Comparison of ENCODE assay signal across 8 cellular contexts in the genomic region with DNA sequence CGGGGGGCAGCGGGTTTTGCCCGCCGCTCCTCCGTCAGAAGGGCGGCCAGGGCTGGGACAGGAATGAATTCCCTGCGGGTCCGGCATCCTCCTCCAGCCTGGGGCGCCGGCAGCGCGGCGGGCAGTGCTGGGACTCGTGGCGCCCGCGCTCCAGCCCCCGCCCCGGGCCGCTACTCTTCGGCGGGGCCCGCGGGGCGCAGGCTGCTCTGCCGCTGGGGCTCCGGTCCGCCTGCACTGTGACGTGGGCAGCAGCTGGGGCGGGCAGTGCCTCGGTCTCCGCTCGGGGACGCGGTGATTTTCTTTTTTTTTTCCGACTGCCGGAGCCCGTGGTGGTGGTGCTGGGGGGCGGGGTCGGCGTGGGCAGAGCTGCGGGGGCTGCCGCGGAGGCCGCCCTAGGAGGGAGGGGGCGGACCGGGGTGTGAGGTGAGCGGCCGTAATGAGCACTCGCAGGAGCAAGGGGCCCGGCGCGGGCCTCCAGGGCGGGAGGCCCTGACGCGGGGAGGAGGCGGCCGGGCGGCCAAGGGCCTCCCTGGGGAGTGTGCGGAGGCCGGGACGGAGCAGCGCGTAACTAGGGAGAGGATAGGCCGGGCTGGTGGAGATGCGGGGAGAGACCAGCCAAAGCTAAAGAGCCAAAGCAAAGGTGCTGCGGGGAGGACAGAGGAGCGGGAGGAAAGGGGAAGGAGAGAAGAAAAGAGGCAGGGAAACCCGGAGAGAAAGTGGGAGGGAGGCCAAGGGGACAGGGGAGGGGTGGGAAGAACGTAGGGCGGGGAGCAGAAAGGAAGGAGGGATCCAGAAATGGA.
A peak's percentile ranks its signal among the peaks of the same experiment; 100 is the strongest.
DNase-seq lines count a peak whose midpoint lies in the region; ATAC-seq, FAIRE-seq and TF ChIP-seq lines count a peak whose summit lies in the region.

No MANE protein-coding gene starts in this region.

- peak overlapping the region; percentile 86 for H2AFZ ChIP-seq in astrocyte (ENCODE audit: low read depth, low read length)

- H3K36me3 Mint-ChIP-seq in astrocyte (ENCODE audit: low read depth, unreplicated experiment), result no peaks in the 10 kb centered on the region

- ATAC-seq in left ventricle myocardium superior (peak; percentile 83), GM21825 (IDR thresholded peaks at IDR 0.05; ENCODE audit: unreplicated experiment) (no peak)

- DNase-seq in Daoy (ENCODE audit: low read depth) (peak; percentile 76), LNCaP clone FGC (ENCODE audit: low read depth) (no peak), T follicular helper cell (ENCODE audit: low read depth) (peak; percentile 22), astrocyte (ENCODE audit: low read depth) (peak; percentile 73), left ventricle myocardium superior (peak; percentile 86), posterior cingulate gyrus (peak in 9 of 10 donors; percentile 46 to 94 (median 54))
- DNase-seq in NK-92 treated with Interleukin-12 subunit alpha and Interleukin-12 subunit beta, amount 100 ng/mL, for 24 hours (lab: John Stamatoyannopoulos, UW), result no peak

- H3K36me3 ChIP-seq in astrocyte (ENCODE audit: insufficient read depth, low read length), result no peaks in the 10 kb centered on the region

- H3K4me1 Mint-ChIP-seq in astrocyte (ENCODE audit: low read depth, unreplicated experiment), result peaks cover 11% of the 10 kb centered on the region

- TF ChIP-seq CTCF in LNCaP clone FGC (IDR thresholded peaks at IDR 0.05; ENCODE audit: control insufficient read depth, extremely low read depth, insufficient read depth) (no peak), astrocyte (IDR thresholded peaks at IDR 0.05; ENCODE audit: insufficient read depth, low read depth, low read length) (no peak)

- H3K27me3 ChIP-seq in astrocyte (ENCODE audit: insufficient read depth, low read length), result no peaks in the 10 kb centered on the region

- intact Hi-C loops in left ventricle myocardium superior (cut with micrococcal nuclease), result no loop called here
- intact Hi-C loops in posterior cingulate gyrus (cut with DNase I), result loop anchor here (5.0 to 10.0 kb wide), 4 partner anchors 74 to 334 kb away; a partner anchor contains a TSS

- H3K4me3 ChIP-seq in LNCaP clone FGC (ENCODE audit: low read depth, low read length), result peak overlapping the region; percentile 48
- peak overlapping the region; percentile 64 for H3K4me3 ChIP-seq in astrocyte (ENCODE audit: insufficient read depth, low read depth, low read length)

- H3K27ac ChIP-seq in astrocyte (ENCODE audit: low read depth, low read length), result peak overlapping the region; percentile 71

- peak overlapping the region; percentile 90 for H3K4me3 Mint-ChIP-seq in astrocyte (ENCODE audit: unreplicated experiment)

- no peaks in the 10 kb centered on the region for H3K9me3 Mint-ChIP-seq in astrocyte (ENCODE audit: unreplicated experiment)

- no peak for FAIRE-seq in astrocyte (lab: Jason Lieb, UNC)

- H3K9me3 ChIP-seq in astrocyte (ENCODE audit: insufficient read depth, low read depth, low read length), result no peaks in the 10 kb centered on the region

- peaks cover 8% of the 10 kb centered on the region for H3K27me3 Mint-ChIP-seq in astrocyte (ENCODE audit: low read depth, unreplicated experiment)

- peak overlapping the region; percentile 90 for H3K9ac ChIP-seq in astrocyte (ENCODE audit: low read length)

- peak overlapping the region; percentile 77 for H3K27ac Mint-ChIP-seq in astrocyte (ENCODE audit: unreplicated experiment)

- peaks cover 16% of the 10 kb centered on the region for H3K4me1 ChIP-seq in astrocyte (ENCODE audit: insufficient read depth, low read length)

- peak overlapping the region; percentile 94 for H3K4me2 ChIP-seq in astrocyte (ENCODE audit: low read length)

- H4K20me1 ChIP-seq in astrocyte (ENCODE audit: insufficient read depth, low read length), result no peaks in the 10 kb centered on the region

- H3K79me2 ChIP-seq in astrocyte (ENCODE audit: insufficient read depth, low read length), result no peaks in the 10 kb centered on the region

Comparison
In these comparisons a context has a peak if more than half of its experiments do, and no peak if none do; other contexts are left out.
1. DNase-seq: peak in Daoy (single experiment), T follicular helper cell (single experiment), astrocyte (single experiment), left ventricle myocardium superior (single experiment) and posterior cingulate gyrus (9 of 10); none in LNCaP clone FGC (single experiment) and NK-92 treated with Interleukin-12 subunit alpha and Interleukin-12 subunit beta, amount 100 ng/mL, for 24 hours (single experiment).